Comparison of ENCODE assay signal across 14 cellular contexts in genomic region chr18:8951491-8951890, GRCh38.
DNase-seq lines count a peak whose midpoint lies in the region; ATAC-seq and TF ChIP-seq lines count a peak whose summit lies in the region.
"Had no signal": no experiment of that assay in that cellular context is flagged by ENCODE, and none has a peak within 500 bp of the region (broad histone marks: within the 10 kb centered on the region; RNA-seq: fewer than 3 reads in every experiment).

No MANE protein-coding gene starts in this region.

- peaks cover 11% of the 10 kb centered on the region for H3K9me3 Mint-ChIP-seq in nephron progenitor cell

- H3K9me3 ChIP-seq in BLaER1 treated with 17β-estradiol and CSF1 and Interleukin-3, amounts not matched to agents 10 nM and 100 nM (replicated peaks in 1 of 11): peaks cover 9 to 44% (median 38%) of the 10 kb centered on the region in 11 experiments; a peak in 21 of 22 replicates
- H3K9me3 ChIP-seq: Peyer's patch, upper lobe of right lung had no signal

- peak overlapping the region in 2 of 10 experiments; percentile 1 to 3; a peak in 2 of 20 replicates for H3K4me3 ChIP-seq in BLaER1 treated with 17β-estradiol and CSF1 and Interleukin-3, amounts not matched to agents 10 nM and 100 nM
- H3K4me3 ChIP-seq: Peyer's patch, upper lobe of right lung had no signal

- H3K4me1 ChIP-seq in BLaER1 treated with 17β-estradiol and CSF1 and Interleukin-3, amounts not matched to agents 10 nM and 100 nM: peaks cover 24 to 77% (median 52%) of the 10 kb centered on the region in 10 experiments
- H3K4me1 ChIP-seq: Peyer's patch, upper lobe of right lung had no signal

- no peak overlapping the region for H3K9ac ChIP-seq in BLaER1 treated with 17β-estradiol and CSF1 and Interleukin-3, amounts not matched to agents 10 nM and 100 nM

- no peak overlapping the region for H3K27ac Mint-ChIP-seq in nephron progenitor cell

- peak; percentile 51 for ATAC-seq in GM19324 (IDR thresholded peaks at IDR 0.05; ENCODE audit: low FRiP score, unreplicated experiment)
- ATAC-seq in HG03108 (IDR thresholded peaks at IDR 0.05; ENCODE audit: unreplicated experiment): peak; percentile 89
- ATAC-seq in GM18870 (IDR thresholded peaks at IDR 0.05; ENCODE audit: unreplicated experiment): no peak
- ATAC-seq: upper lobe of right lung had no signal

- H3K27me3 ChIP-seq in BLaER1 treated with 17β-estradiol and CSF1 and Interleukin-3, amounts not matched to agents 10 nM and 100 nM: peaks cover 0 to 9% (median 0%) of the 10 kb centered on the region in 11 experiments; a peak in 3 of 22 replicates
- H3K27me3 ChIP-seq: Peyer's patch, upper lobe of right lung had no signal

- H3K36me3 Mint-ChIP-seq in nephron progenitor cell (ENCODE audit: low read depth): no peaks in the 10 kb centered on the region

- intact Hi-C loops in posterior vena cava (cut with DNase I): no loop called here

- H3K4me1 Mint-ChIP-seq in nephron progenitor cell: peaks cover 20% of the 10 kb centered on the region

- no peak for TF ChIP-seq CTCF in nephron progenitor cell (IDR thresholded peaks at IDR 0.05)

- H4K20me1 ChIP-seq in BLaER1 treated with 17β-estradiol and CSF1 and Interleukin-3, amounts not matched to agents 10 nM and 100 nM: no peaks in the 10 kb centered on the region

- peak overlapping the region in 1 of 11 experiments; percentile 13; a peak in 2 of 22 replicates for H3K27ac ChIP-seq in BLaER1 treated with 17β-estradiol and CSF1 and Interleukin-3, amounts not matched to agents 10 nM and 100 nM
- H3K27ac ChIP-seq: upper lobe of right lung had no signal

- DNase-seq in RPMI8226 (peak; percentile 42), nephron progenitor cell (no peak), posterior vena cava (ENCODE audit: low spot score) (no peak), Ammon's horn (ENCODE audit: low spot score) (no peak)
- DNase-seq: activated CD8-positive, alpha-beta memory T cell treated with anti-CD3 and anti-CD28 coated beads, Interleukin-2, amount 50 U/mL, for 4 hours; foreskin melanocyte; kidney glomerular epithelial cell; NCI-H1930; upper lobe of right lung had no signal

- H3K4me2 ChIP-seq in BLaER1 treated with 17β-estradiol and CSF1 and Interleukin-3, amounts not matched to agents 10 nM and 100 nM: peak overlapping the region in 8 of 11 experiments; percentile 48 to 91 (median 78); a peak in 17 of 22 replicates

- H3K36me3 ChIP-seq in BLaER1 treated with 17β-estradiol and CSF1 and Interleukin-3, amounts not matched to agents 10 nM and 100 nM: peaks cover 0 to 7% (median 0%) of the 10 kb centered on the region in 11 experiments; a peak in 1 of 22 replicates
- H3K36me3 ChIP-seq: Peyer's patch, upper lobe of right lung had no signal

- H3K27me3 Mint-ChIP-seq in nephron progenitor cell (ENCODE audit: low read depth, poor library complexity): peaks cover 25% of the 10 kb centered on the region

- no peak overlapping the region for H3K4me3 Mint-ChIP-seq in nephron progenitor cell
